Comparison of ENCODE assay signal across 20 cellular contexts in genomic region chr1:114587203-114587991, GRCh38.
"Had no signal": no experiment of that assay in that cellular context is flagged by ENCODE, and none has a peak within 500 bp of the region (broad histone marks: within the 10 kb centered on the region; RNA-seq: fewer than 3 reads in every experiment).

No MANE protein-coding gene starts in this region.

- FAIRE-seq: endometrium, frontal cortex had no signal

- H3K27ac ChIP-seq: breast epithelium, hepatocyte, neural progenitor cell, parathyroid adenoma, suprapubic skin, thyroid gland had no signal

- ATAC-seq: esophagus mucosa; natural killer cell treated with Interleukin-12 subunit alpha and Interleukin-12 subunit beta and Interleukin-15 and Interleukin-18, amount 100 ng/mL, for 72 hours; stimulated activated effector memory CD8-positive, alpha-beta T cell treated with anti-CD3 and anti-CD28 coated beads, Interleukin-12 subunit alpha, Interleukin-12 subunit beta, amount 100 ng/mL, for 72 hours; stimulated activated naive CD8-positive, alpha-beta T cell treated with anti-CD3 and anti-CD28 coated beads, Interleukin-15, Interleukin-2, amounts not matched to agents 100 U/mL and 50 U/mL, for 24 hours had no signal

- H3K79me2 ChIP-seq: hepatocyte, parathyroid adenoma had no signal

- H2AFZ ChIP-seq: hepatocyte, neural progenitor cell, parathyroid adenoma had no signal

- H3K36me3 ChIP-seq: breast epithelium, neural progenitor cell, thyroid gland had no signal

- H3K9me3 ChIP-seq: breast epithelium, suprapubic skin, thyroid gland had no signal

- H3K4me2 ChIP-seq: hepatocyte, neural progenitor cell had no signal

- H3K4me3 ChIP-seq: breast epithelium, hepatocyte, lung, neural progenitor cell, suprapubic skin, thyroid gland had no signal

- H3K27me3 ChIP-seq: breast epithelium, hepatocyte, neural progenitor cell, suprapubic skin, thyroid gland had no signal

- H3K9ac ChIP-seq: neural progenitor cell, parathyroid adenoma had no signal

- H3K4me1 ChIP-seq: breast epithelium, neural progenitor cell, parathyroid adenoma had no signal

- DNase-seq: cortex of kidney; effector memory CD4-positive, alpha-beta T cell; glutamatergic neuron; mesenchymal stem cell; midbrain; stimulated activated CD4-positive, alpha-beta T cell treated with anti-CD3 and anti-CD28 coated beads, Interleukin-4, amount 100 ng/mL, for 1 hour; stimulated activated CD8-positive, alpha-beta memory T cell treated with anti-CD3 and anti-CD28 coated beads, Interleukin-4, amount 100 ng/mL, for 48 hours; stimulated activated naive CD8-positive, alpha-beta T cell treated with anti-CD3 and anti-CD28 coated beads, Interleukin-15, Interleukin-2, amounts not matched to agents 100 U/mL and 50 U/mL, for 24 hours; thyroid gland had no signal
